Comparison of ENCODE assay signal across 8 cellular contexts in genomic region chr19:1408300-1409203, GRCh38. TPM values are rescaled to one million over a fixed set of nuclear protein-coding genes. Genes with fewer than 3 reads are reported as not detected.
DNase-seq lines count a peak whose midpoint lies in the region; ATAC-seq and TF ChIP-seq lines count a peak whose summit lies in the region.

No MANE protein-coding gene starts in this region.

- DNase-seq in NOMO-1 treated with dmso at 0.1 percent for 144 hours (lab: John Stamatoyannopoulos, UW; ENCODE audit: unreplicated experiment), result peak; percentile 21
- peak; percentile 50 for DNase-seq in activated effector memory CD4-positive, alpha-beta T cell treated with Interleukin-2 at 50 U/mL for 16 hours
- peak in 1 of 2 donors; percentile 73 for DNase-seq in foreskin fibroblast
- peak in 3 of 5 donors; percentile 50 to 68 (median 63) for DNase-seq in ovary
- DNase-seq in NCI-H2107 (lab: John Stamatoyannopoulos, UW), result no peak
- no peak for DNase-seq in DMS114 treated with DMSO at 0.1 percent for 48 hours (lab: John Stamatoyannopoulos, UW; ENCODE audit: unreplicated experiment)

- TF ChIP-seq EP300 in ovary (IDR thresholded peaks at IDR 0.05), result no peak

- no peaks in the 10 kb centered on the region for H3K36me3 ChIP-seq in ovary

- H3K4me3 ChIP-seq in foreskin fibroblast (ENCODE audit: low read depth in 1 of 2, low read length in 2 of 2) (peak overlapping the region; percentile 75 to 91), ovary (peak overlapping the region; percentile 87)

- ATAC-seq in GM19023 (IDR thresholded peaks at IDR 0.05; ENCODE audit: unreplicated experiment) (peak; percentile 6), GM18909 (IDR thresholded peaks at IDR 0.05; ENCODE audit: poor library complexity, unreplicated experiment) (no peak)

- no peaks in the 10 kb centered on the region for H3K27me3 ChIP-seq in ovary

- no peaks in the 10 kb centered on the region for H3K9me3 ChIP-seq in ovary

- intact Hi-C loops in ovary (cut with DNase I), result no loop called here

- TF ChIP-seq CTCF in foreskin fibroblast (IDR thresholded peaks at IDR 0.05; ENCODE audit: low read depth, low read length) (no peak), ovary (IDR thresholded peaks at IDR 0.05) (no peak)

- peaks cover 37% of the 10 kb centered on the region for H3K4me1 ChIP-seq in ovary (ENCODE audit: insufficient read depth)

- TF ChIP-seq POLR2A in ovary (IDR thresholded peaks at IDR 0.05), result no peak

- 0 to 1% (median 1%) methylated on average over 32 to 69 of the region's 69 CpGs for WGBS in ovary, 3 donors

- peak overlapping the region; percentile 55 to 75 for H3K27ac ChIP-seq in ovary

RNA-seq across cellular contexts. Expression of gene DAZAP1, which starts 1.2 kb away (rescaled TPM):
- 100 to 1,000 TPM in 1 of 7 donors, 10 to 100 TPM in 6; 35.4 to 113 (median 79.5) TPM for total RNA-seq in ovary
- 10 to 100 TPM; 29.6 to 58.5 TPM for polyA plus RNA-seq in ovary

RNA-seq across cellular contexts. Expression of gene GAMT, which starts 7.2 kb away (rescaled TPM):
- 10 to 100 TPM in 6 of 7 donors, 1 to 10 TPM in 1; 8.3 to 34.1 (median 20.1) TPM for total RNA-seq in ovary
- polyA plus RNA-seq in ovary, result 10 to 100 TPM in 1 of 2 donors, 1 to 10 TPM in 1; 8.0 to 13.8 TPM

RNA-seq across cellular contexts. Expression of gene NDUFS7, which starts 24.8 kb away (rescaled TPM):
- total RNA-seq in ovary, result 100 to 1,000 TPM in 1 of 7 donors, 10 to 100 TPM in 6; 65.6 to 112 (median 79.9) TPM
- 10 to 100 TPM in 1 of 2 donors, under 1 TPM in 1; 0.72 to 96.2 TPM for polyA plus RNA-seq in ovary

RNA-seq across cellular contexts. Expression of gene RPS15, which starts 29.6 kb away (rescaled TPM):
- total RNA-seq in ovary, result 1,000 to 10,000 TPM; 1,643 to 7,253 (median 2,328) TPM
- 1,000 to 10,000 TPM in 1 of 2 donors, 100 to 1,000 TPM in 1; 174 to 5,234 TPM for polyA plus RNA-seq in ovary

RNA-seq across cellular contexts. Expression of gene APC2, which starts 41.4 kb away (rescaled TPM):
- total RNA-seq in ovary, result under 1 TPM; under 0.01 to 0.28 (median 0.12) TPM
- under 1 TPM in 1 of 2 donors, not detected in 1; 0.02 TPM for polyA plus RNA-seq in ovary

Comparison
In these comparisons a context has a peak if more than half of its experiments do, and no peak if none do; other contexts are left out.
1. DNase-seq: peak in NOMO-1 treated with dmso at 0.1 percent for 144 hours (single experiment), activated effector memory CD4-positive, alpha-beta T cell treated with Interleukin-2 at 50 U/mL for 16 hours (single experiment) and ovary (3 of 5); none in NCI-H2107 (single experiment) and DMS114 treated with DMSO at 0.1 percent for 48 hours (single experiment).